In genomic region chr6:33321227-33321626, GRCh38 we compare ENCODE assay signal across 9 cellular contexts. TPM values are rescaled to one million over a fixed set of nuclear protein-coding genes. Genes with fewer than 3 reads are reported as not detected.
DNase-seq lines count a peak whose midpoint lies in the region; ATAC-seq and TF ChIP-seq lines count a peak whose summit lies in the region.
"Had no signal": no experiment of that assay in that cellular context is flagged by ENCODE, and none has a peak within 500 bp of the region (broad histone marks: within the 10 kb centered on the region; RNA-seq: fewer than 3 reads in every experiment).

No MANE protein-coding gene starts in this region.

- H3K9me3 ChIP-seq in Peyer's patch, result no peaks in the 10 kb centered on the region
- no peaks in the 10 kb centered on the region for H3K9me3 ChIP-seq in esophagus muscularis mucosa

- peak overlapping the region; percentile 65 for H3K4me3 ChIP-seq in GM12865 (ENCODE audit: low read depth, low read length)
- peak overlapping the region in 3 of 4 donors; percentile 71 to 94 (median 80) for H3K4me3 ChIP-seq in Peyer's patch
- peak overlapping the region in 2 of 4 donors; percentile 67 to 75 for H3K4me3 ChIP-seq in esophagus muscularis mucosa
- H3K4me3 ChIP-seq in skeletal muscle cell (ENCODE audit: low read depth, low read length), result peak overlapping the region; percentile 85

- DNase-seq in GM12865 (ENCODE audit: low read depth), result no peak
- DNase-seq in Peyer's patch, result no peak
- no peak for DNase-seq in esophagus muscularis mucosa (ENCODE audit: extremely low spot score)
- DNase-seq in skeletal muscle cell (ENCODE audit: low read depth), result no peak
- DNase-seq in DMS 273 (lab: John Stamatoyannopoulos, UW; ENCODE audit: unreplicated experiment), result no peak
- no peak for DNase-seq in DMS114 treated with DMSO at 0.1 percent for 48 hours (lab: John Stamatoyannopoulos, UW; ENCODE audit: unreplicated experiment)
- DNase-seq in SKM-1 treated with dmso at 0.1 percent for 144 hours (lab: John Stamatoyannopoulos, UW; ENCODE audit: unreplicated experiment), result no peak
- DNase-seq: stimulated activated CD4-positive, alpha-beta T cell treated with anti-CD3 and anti-CD28 coated beads, Interleukin-12 subunit alpha, Interleukin-12 subunit beta, amount 100 ng/mL, for 4 hours had no signal

- no peak for ATAC-seq in GM18517 (IDR thresholded peaks at IDR 0.05; ENCODE audit: unreplicated experiment)

- no peak for TF ChIP-seq EP300 in esophagus muscularis mucosa (IDR thresholded peaks at IDR 0.05)

- WGBS in esophagus muscularis mucosa, result 80% methylated on average over 6 of the region's 9 CpGs

- TF ChIP-seq POLR2A in Peyer's patch (IDR thresholded peaks at IDR 0.05) (no peak), esophagus muscularis mucosa (IDR thresholded peaks at IDR 0.05; ENCODE audit: low read depth) (no peak)

- H3K4me1 ChIP-seq in Peyer's patch (peaks cover 0 to 60% (median 19%) of the 10 kb centered on the region in 4 donors), esophagus muscularis mucosa (peaks cover 43 to 66% (median 61%) of the 10 kb centered on the region in 4 donors)

- TF ChIP-seq CTCF in GM12865 (IDR thresholded peaks at IDR 0.05; ENCODE audit: insufficient read depth, low read depth, low read length, missing control alignments), result no peak
- TF ChIP-seq CTCF in Peyer's patch (IDR thresholded peaks at IDR 0.05), result no peak
- TF ChIP-seq CTCF in esophagus muscularis mucosa (IDR thresholded peaks at IDR 0.05), result no peak

- peaks cover 0 to 29% (median 0%) of the 10 kb centered on the region in 3 donors for H3K36me3 ChIP-seq in Peyer's patch
- H3K36me3 ChIP-seq in esophagus muscularis mucosa, result peaks cover 27 to 36% (median 30%) of the 10 kb centered on the region in 4 donors

- H3K27ac ChIP-seq in Peyer's patch, result peak overlapping the region in 3 of 4 donors; percentile 10 to 92 (median 91)
- peak overlapping the region in 3 of 4 donors; percentile 86 to 91 (median 89) for H3K27ac ChIP-seq in esophagus muscularis mucosa (replicated peaks in 1 of 4)

- intact Hi-C loops in esophagus muscularis mucosa (cut with DNase I), result no loop called here

- H3K27me3 ChIP-seq in Peyer's patch (no peaks in the 10 kb centered on the region), esophagus muscularis mucosa (no peaks in the 10 kb centered on the region)

RNA-seq across cellular contexts. Expression of gene DAXX, which starts 1.5 kb away (rescaled TPM):
- total RNA-seq in Peyer's patch (10 to 100 TPM; 40.1 to 86.6 (median 45.9) TPM), esophagus muscularis mucosa (10 to 100 TPM; 29.5 to 51.1 (median 40.9) TPM)

RNA-seq across cellular contexts. Expression of gene ZBTB22, which starts 3.7 kb away (rescaled TPM):
- total RNA-seq in Peyer's patch (10 to 100 TPM; 11.6 to 27.6 (median 20.2) TPM), esophagus muscularis mucosa (10 to 100 TPM; 12.9 to 24.2 (median 15.8) TPM)

RNA-seq across cellular contexts. Expression of gene TAPBP, which starts 7.3 kb away (rescaled TPM):
- total RNA-seq in Peyer's patch (100 to 1,000 TPM in 3 of 4 donors, 10 to 100 TPM in 1; 73.4 to 324 (median 204) TPM), esophagus muscularis mucosa (100 to 1,000 TPM in 1 of 4 donors, 10 to 100 TPM in 3; 69.8 to 150 (median 86.6) TPM)

RNA-seq across cellular contexts. Expression of gene RGL2, which starts 22.5 kb away (rescaled TPM):
- total RNA-seq in Peyer's patch (10 to 100 TPM; 15.4 to 89.1 (median 39.4) TPM), esophagus muscularis mucosa (10 to 100 TPM; 38.2 to 89.3 (median 65.3) TPM)

RNA-seq across cellular contexts. Expression of gene PFDN6, which starts 31.8 kb away (rescaled TPM):
- total RNA-seq in Peyer's patch, result 10 to 100 TPM; 12.4 to 24.8 (median 14.4) TPM
- total RNA-seq in esophagus muscularis mucosa, result 10 to 100 TPM; 29.1 to 54.2 (median 43.7) TPM
